Comparison of ENCODE assay signal across 10 cellular contexts in genomic region chr6:37987008-37987407, GRCh38.
A peak's percentile ranks its signal among the peaks of the same experiment; 100 is the strongest.
DNase-seq lines count a peak whose midpoint lies in the region; TF ChIP-seq lines count a peak whose summit lies in the region.
"Had no signal": no experiment of that assay in that cellular context is flagged by ENCODE, and none has a peak within 500 bp of the region (broad histone marks: within the 10 kb centered on the region; RNA-seq: fewer than 3 reads in every experiment).

No MANE protein-coding gene starts in this region.

- no peaks in the 10 kb centered on the region for H3K27me3 ChIP-seq in brain microvascular endothelial cell (replicated peaks)
- H3K27me3 ChIP-seq in trophoblast cell (ENCODE audit: insufficient read depth, low read length) = no peaks in the 10 kb centered on the region
- no peaks in the 10 kb centered on the region for H3K27me3 ChIP-seq in esophagus squamous epithelium

- H3K4ac ChIP-seq in trophoblast cell (ENCODE audit: low read depth, low read length) = no peak overlapping the region

- H2AFZ ChIP-seq in trophoblast cell (ENCODE audit: insufficient read depth, low read length, poor library complexity) = no peak overlapping the region

- intact Hi-C loops in esophagus squamous epithelium (cut with DNase I) = no loop called here

- H3K14ac ChIP-seq in trophoblast cell (ENCODE audit: low read length) = no peak overlapping the region

- no peak for TF ChIP-seq POLR2A in esophagus squamous epithelium (IDR thresholded peaks at IDR 0.05)

- H2AK5ac ChIP-seq in trophoblast cell (ENCODE audit: low read length) = no peak overlapping the region

- peak overlapping the region; percentile 71 for H3K27ac ChIP-seq in brain microvascular endothelial cell
- no peak overlapping the region for H3K27ac ChIP-seq in trophoblast cell (ENCODE audit: low read depth, low read length)
- H3K27ac ChIP-seq in esophagus squamous epithelium = no peak overlapping the region

- H4K91ac ChIP-seq in trophoblast cell (ENCODE audit: low read depth, low read length) = no peak overlapping the region

- no peak overlapping the region for H2BK12ac ChIP-seq in trophoblast cell (ENCODE audit: low read length)

- no peak overlapping the region for H3K9ac ChIP-seq in trophoblast cell (ENCODE audit: low read length)

- no peak overlapping the region for H2BK120ac ChIP-seq in trophoblast cell (ENCODE audit: insufficient read depth, low read length, poor library complexity)

- H3K9me3 ChIP-seq in trophoblast cell (ENCODE audit: insufficient read depth, low read depth, low read length) = no peaks in the 10 kb centered on the region
- H3K9me3 ChIP-seq in esophagus squamous epithelium = no peaks in the 10 kb centered on the region

- no peak overlapping the region for H4K8ac ChIP-seq in trophoblast cell (ENCODE audit: low read depth, low read length)

- no peaks in the 10 kb centered on the region for H3K36me3 ChIP-seq in brain microvascular endothelial cell (replicated peaks)
- H3K36me3 ChIP-seq in trophoblast cell (ENCODE audit: control insufficient read depth in 1 of 2, insufficient read depth in 2 of 2, low read length in 2 of 2) = no peaks in the 10 kb centered on the region
- H3K36me3 ChIP-seq in esophagus squamous epithelium = no peaks in the 10 kb centered on the region

- H3K79me2 ChIP-seq in trophoblast cell (ENCODE audit: control insufficient read depth, insufficient read depth, low read length, poor library complexity) = peaks cover 2% of the 10 kb centered on the region

- in situ Hi-C loops in brain microvascular endothelial cell (cut with HindIII; ENCODE audit: low pct_ligation_motif_present, low sequenced_read_pairs) = no loop called here
- in situ Hi-C loops in G401 (cut with HindIII; ENCODE audit: low sequenced_read_pairs) = no loop called here

- WGBS in trophoblast cell (ENCODE audit: extremely low coverage, insufficient coverage, insufficient read length) = no CpG with 5 or more reads among the region's 1 CpG
- WGBS in esophagus squamous epithelium, 2 donors = 57 to 63% methylated on average over 1 of the region's 1 CpG

- DNase-seq in Daoy (ENCODE audit: low read depth) (peak; percentile 20), LHCN-M2 (ENCODE audit: low read depth) (peak; percentile 73), brain microvascular endothelial cell (peak; percentile 70), trophoblast cell (peak; percentile 19 to 66), G401 (ENCODE audit: low spot score) (no peak), esophagus squamous epithelium (lab: John Stamatoyannopoulos, UW) (no peak), NCI-H510A (lab: John Stamatoyannopoulos, UW) (no peak)
- DNase-seq: activated gamma-delta T cell treated with Interleukin-2 at 50 U/mL for 16 hours, NCI-H1694, substantia nigra had no signal

- no peak overlapping the region for H4K12ac ChIP-seq in trophoblast cell (ENCODE audit: low read depth, low read length)

- no peak overlapping the region for H3K18ac ChIP-seq in trophoblast cell (ENCODE audit: low read length)

- no peaks in the 10 kb centered on the region for H3K79me1 ChIP-seq in trophoblast cell (ENCODE audit: low read length)

- TF ChIP-seq CTCF in brain microvascular endothelial cell (IDR thresholded peaks at IDR 0.05; ENCODE audit: low read depth, low read length, missing control alignments) = no peak
- TF ChIP-seq CTCF in esophagus squamous epithelium (IDR thresholded peaks at IDR 0.05) = no peak

- no peak overlapping the region for H3K23ac ChIP-seq in trophoblast cell (ENCODE audit: low read length)

- H3K4me1 ChIP-seq in trophoblast cell (ENCODE audit: control insufficient read depth in 1 of 2, insufficient read depth in 2 of 2, low read length in 2 of 2) = peaks cover 0 to 3% of the 10 kb centered on the region in 2 experiments
- H3K4me1 ChIP-seq in esophagus squamous epithelium = peaks cover 0 to 57% (median 21%) of the 10 kb centered on the region in 3 donors

- H3K4me3 ChIP-seq in brain microvascular endothelial cell (ENCODE audit: low read depth, low read length) = no peak overlapping the region
- no peak overlapping the region for H3K4me3 ChIP-seq in trophoblast cell (ENCODE audit: low read depth, low read length)
- no peak overlapping the region for H3K4me3 ChIP-seq in esophagus squamous epithelium

- H2BK5ac ChIP-seq in trophoblast cell (ENCODE audit: low read depth, low read length, poor library complexity) = no peak overlapping the region

- H3K4me2 ChIP-seq in trophoblast cell (ENCODE audit: low read length) = no peak overlapping the region

Comparison
In these comparisons a context has a peak if more than half of its experiments do, and no peak if none do; other contexts are left out.
1. DNase-seq: peak in Daoy (single experiment), LHCN-M2 (single experiment), brain microvascular endothelial cell (single experiment) and trophoblast cell (2 of 2); none in G401 (single experiment), esophagus squamous epithelium (single experiment) and NCI-H510A (single experiment).